ENCODE assay signal across 12 cellular contexts in the genomic region with DNA sequence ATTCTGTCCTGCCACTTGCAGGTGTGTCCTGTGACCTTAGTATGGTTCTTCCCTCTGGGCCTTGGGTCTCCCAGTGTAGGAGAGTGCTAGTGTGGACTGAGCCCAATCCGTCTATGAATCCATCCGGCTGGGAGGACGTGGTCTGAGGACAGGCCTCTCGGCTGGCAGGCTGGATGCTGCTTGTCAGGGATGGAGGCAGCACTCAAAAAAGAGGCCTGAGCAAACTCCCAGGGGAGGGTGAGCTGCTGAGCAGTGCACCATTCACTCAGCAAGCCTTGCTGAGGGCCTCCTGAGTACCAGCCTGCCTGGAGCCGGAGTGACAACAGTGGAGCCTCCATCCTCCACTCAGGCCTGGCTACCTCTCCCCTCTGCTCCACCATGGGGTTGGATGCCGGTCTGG. TPM values are rescaled to one million over a fixed set of nuclear protein-coding genes. Genes with fewer than 3 reads are reported as not detected.
DNase-seq lines count a peak whose midpoint lies in the region; ATAC-seq and TF ChIP-seq lines count a peak whose summit lies in the region.
"Had no signal": no experiment of that assay in that cellular context is flagged by ENCODE, and none has a peak within 500 bp of the region (broad histone marks: within the 10 kb centered on the region; RNA-seq: fewer than 3 reads in every experiment).

No MANE protein-coding gene starts in this region.

- intact Hi-C loops in breast epithelium (cut with DNase I; ENCODE audit: low total_unique reads): loop anchor here (5.0 to 10.0 kb wide), 2 partner anchors 53 to 94 kb away; a partner anchor contains a TSS
- intact Hi-C loops in MCF 10A (cut with micrococcal nuclease): no loop called here
- intact Hi-C loops in uterus (cut with DNase I; ENCODE audit: low total_unique reads): no loop called here
- intact Hi-C loops in ovary (cut with DNase I): loop anchor here in 2 of 4 donors (5.0 kb wide), 3 partner anchors 56 to 84 kb away; no protein-coding TSS in a partner anchor
- intact Hi-C loops in thyroid gland (cut with DNase I): loop anchor here (5.0 kb wide), 1 partner anchor 116 kb away; a partner anchor contains a TSS

- H3K4me3 ChIP-seq in breast epithelium (no peak overlapping the region), RWPE2 (ENCODE audit: severe bottlenecking) (no peak overlapping the region), hepatocyte (no peak overlapping the region), uterus (no peak overlapping the region), ovary (no peak overlapping the region), thyroid gland (replicated peaks in 1 of 3) (no peak overlapping the region)

- TF ChIP-seq EP300 in ovary (IDR thresholded peaks at IDR 0.05): no peak

- no peak for DNase-seq in breast epithelium (ENCODE audit: low spot score in 2 of 2)
- no peak for DNase-seq in MCF 10A (ENCODE audit: unreplicated experiment)
- no peak for DNase-seq in RWPE2 (ENCODE audit: low spot score)
- DNase-seq in hepatocyte (ENCODE audit: low spot score): no peak
- no peak for DNase-seq in uterus
- DNase-seq in ovary: no peak
- DNase-seq in thyroid gland: no peak
- no peak for DNase-seq in foreskin melanocyte
- DNase-seq: aorta; NK-92 treated with Interleukin-12 subunit alpha and Interleukin-12 subunit beta, amount 100 ng/mL, for 24 hours; sigmoid colon had no signal

- TF ChIP-seq POLR2A in breast epithelium (IDR thresholded peaks at IDR 0.05) (no peak), uterus (IDR thresholded peaks at IDR 0.05) (no peak), ovary (IDR thresholded peaks at IDR 0.05) (no peak), thyroid gland (IDR thresholded peaks at IDR 0.05) (no peak)

- H3K36me3 ChIP-seq in breast epithelium: no peaks in the 10 kb centered on the region
- peaks cover 26% of the 10 kb centered on the region for H3K36me3 ChIP-seq in RWPE2 (ENCODE audit: low read depth)
- no peaks in the 10 kb centered on the region for H3K36me3 ChIP-seq in hepatocyte (replicated peaks; ENCODE audit: insufficient read depth, low read depth)
- no peaks in the 10 kb centered on the region for H3K36me3 ChIP-seq in uterus
- no peaks in the 10 kb centered on the region for H3K36me3 ChIP-seq in ovary
- H3K36me3 ChIP-seq in thyroid gland: peaks cover 0 to 4% of the 10 kb centered on the region in 2 donors

- peaks cover 30% of the 10 kb centered on the region for H3K36me3 Mint-ChIP-seq in MCF 10A (ENCODE audit: insufficient read depth, unreplicated experiment)

- WGBS in hepatocyte (ENCODE audit: low lambda C conversion rate, missing lambda C conversion rate): 84% methylated on average over 6 of the region's 6 CpGs
- 85 to 91% (median 88%) methylated on average over 6 of the region's 6 CpGs for WGBS in ovary, 3 donors
- 90 to 93% methylated on average over 4 to 6 of the region's 6 CpGs for WGBS in thyroid gland, 2 donors

- no peak overlapping the region for H3K4me3 Mint-ChIP-seq in MCF 10A (ENCODE audit: unreplicated experiment)

- H3K9me3 ChIP-seq in breast epithelium: no peaks in the 10 kb centered on the region
- H3K9me3 ChIP-seq in RWPE2 (ENCODE audit: severe bottlenecking): no peaks in the 10 kb centered on the region
- no peaks in the 10 kb centered on the region for H3K9me3 ChIP-seq in hepatocyte (ENCODE audit: low read depth)
- no peaks in the 10 kb centered on the region for H3K9me3 ChIP-seq in uterus
- no peaks in the 10 kb centered on the region for H3K9me3 ChIP-seq in ovary
- no peaks in the 10 kb centered on the region for H3K9me3 ChIP-seq in thyroid gland
- H3K9me3 ChIP-seq: sigmoid colon, upper lobe of left lung had no signal

- no peak for TF ChIP-seq CTCF in breast epithelium (IDR thresholded peaks at IDR 0.05)
- TF ChIP-seq CTCF in MCF 10A (IDR thresholded peaks at IDR 0.05; ENCODE audit: unreplicated experiment): no peak
- no peak for TF ChIP-seq CTCF in RWPE2 (IDR thresholded peaks at IDR 0.05; ENCODE audit: poor library complexity, severe bottlenecking)
- no peak for TF ChIP-seq CTCF in hepatocyte (IDR thresholded peaks at IDR 0.05; ENCODE audit: poor library complexity)
- no peak for TF ChIP-seq CTCF in uterus (IDR thresholded peaks at IDR 0.05)
- TF ChIP-seq CTCF in ovary (IDR thresholded peaks at IDR 0.05): no peak
- no peak for TF ChIP-seq CTCF in thyroid gland (IDR thresholded peaks at IDR 0.05)

- no peaks in the 10 kb centered on the region for H3K27me3 Mint-ChIP-seq in MCF 10A (ENCODE audit: insufficient read depth, unreplicated experiment)

- H3K4me1 Mint-ChIP-seq in MCF 10A (ENCODE audit: insufficient read depth, unreplicated experiment): peaks cover 42% of the 10 kb centered on the region

- peaks cover 14% of the 10 kb centered on the region for H4K20me1 ChIP-seq in hepatocyte (ENCODE audit: insufficient read depth, poor library complexity, severe bottlenecking)

- no peaks in the 10 kb centered on the region for H3K27me3 ChIP-seq in breast epithelium
- no peaks in the 10 kb centered on the region for H3K27me3 ChIP-seq in RWPE2 (ENCODE audit: insufficient read depth, poor library complexity, severe bottlenecking)
- H3K27me3 ChIP-seq in hepatocyte: no peaks in the 10 kb centered on the region
- no peaks in the 10 kb centered on the region for H3K27me3 ChIP-seq in uterus
- H3K27me3 ChIP-seq in ovary: no peaks in the 10 kb centered on the region
- no peaks in the 10 kb centered on the region for H3K27me3 ChIP-seq in thyroid gland
- H3K27me3 ChIP-seq: sigmoid colon, upper lobe of left lung had no signal

- POLR2A ChIA-PET in MCF 10A (lab: Yijun Ruan, JAX): interaction anchor here (1.3 to 6.1 kb wide), 9 partner anchors 8 to 559 kb away, joined by 4 to 101 read pairs (median 9); a partner anchor contains a TSS

- no peak for ATAC-seq in RWPE2 (ENCODE audit: low read depth)

- H3K27ac ChIP-seq in breast epithelium (peak overlapping the region; percentile 92 to 94), RWPE2 (ENCODE audit: poor library complexity, severe bottlenecking) (peak overlapping the region; percentile 99), hepatocyte (peak overlapping the region; percentile 77), uterus (peak overlapping the region; percentile 68 to 74), ovary (peak overlapping the region in 1 of 2 donors; percentile 63), thyroid gland (no peak overlapping the region)

- H3K4me2 ChIP-seq in hepatocyte: peak overlapping the region; percentile 75

- CTCF ChIA-PET in MCF 10A (lab: Yijun Ruan, JAX): interaction anchor here (0.6 to 8.5 kb wide), 13 partner anchors 11 to 1515 kb away, joined by 3 to 116 read pairs (median 5); a partner anchor contains a TSS

- H3K27ac Mint-ChIP-seq in MCF 10A (ENCODE audit: low read depth, unreplicated experiment): no peak overlapping the region

- peaks cover 29% of the 10 kb centered on the region for H3K79me2 ChIP-seq in hepatocyte

- H3K4me1 ChIP-seq in breast epithelium (peaks cover 8 to 23% of the 10 kb centered on the region in 2 donors), RWPE2 (ENCODE audit: insufficient read depth, poor library complexity, severe bottlenecking) (peaks cover 18% of the 10 kb centered on the region), hepatocyte (ENCODE audit: insufficient read depth) (peaks cover 18% of the 10 kb centered on the region), uterus (peaks cover 0 to 18% of the 10 kb centered on the region in 2 donors), ovary (ENCODE audit: insufficient read depth) (peaks cover 13% of the 10 kb centered on the region), thyroid gland (peaks cover 27 to 29% of the 10 kb centered on the region in 2 donors)

- no peaks in the 10 kb centered on the region for H3K9me2 ChIP-seq in hepatocyte (replicated peaks; ENCODE audit: insufficient read depth)

- no peak overlapping the region for H2AFZ ChIP-seq in hepatocyte

- H3K9me3 Mint-ChIP-seq in MCF 10A (ENCODE audit: unreplicated experiment): no peaks in the 10 kb centered on the region

- BruUV-seq in MCF 10A (replicated peaks; lab: Mats Ljungman, UMichigan): no TSS peak

RNA-seq across cellular contexts. Expression of a gene that starts 1.7 kb away (rescaled TPM):
- total RNA-seq in breast epithelium: 10 to 100 TPM in 1 of 3 donors, 1 to 10 TPM in 2; 7.0 to 11.1 (median 8.6) TPM
- 67.4 and 69.1 TPM in 2 replicates for total RNA-seq in MCF 10A (2022)
- total RNA-seq in hepatocyte: 13.1 and 13.8 TPM in 2 replicates
- polyA plus RNA-seq in hepatocyte: 5.9 and 6.4 TPM in 2 replicates
- 10 to 100 TPM in 3 of 4 donors, 1 to 10 TPM in 1; 5.6 to 39.1 (median 12.3) TPM for total RNA-seq in uterus
- total RNA-seq in ovary: 10 to 100 TPM in 5 of 7 donors, 1 to 10 TPM in 2; 5.1 to 18.0 (median 15.2) TPM
- 1 to 10 TPM; 6.5 to 8.6 TPM for polyA plus RNA-seq in ovary
- total RNA-seq in thyroid gland: 10 to 100 TPM in 3 of 4 donors, 1 to 10 TPM in 1; 6.9 to 10.6 (median 10.4) TPM

Comparison
In these comparisons a context has a peak if more than half of its experiments do, and no peak if none do; other contexts are left out.
1. intact Hi-C loops: an anchor here in breast epithelium (5.0 to 10.0 kb wide) and thyroid gland (5.0 kb wide); none called in MCF 10A and uterus.
2. H3K27ac ChIP-seq: peak in breast epithelium (2 of 2), RWPE2 (single experiment), hepatocyte (single experiment) and uterus (2 of 2); none in thyroid gland (0 of 3).